Comparison of ENCODE assay signal across 9 cellular contexts in the genomic region with DNA sequence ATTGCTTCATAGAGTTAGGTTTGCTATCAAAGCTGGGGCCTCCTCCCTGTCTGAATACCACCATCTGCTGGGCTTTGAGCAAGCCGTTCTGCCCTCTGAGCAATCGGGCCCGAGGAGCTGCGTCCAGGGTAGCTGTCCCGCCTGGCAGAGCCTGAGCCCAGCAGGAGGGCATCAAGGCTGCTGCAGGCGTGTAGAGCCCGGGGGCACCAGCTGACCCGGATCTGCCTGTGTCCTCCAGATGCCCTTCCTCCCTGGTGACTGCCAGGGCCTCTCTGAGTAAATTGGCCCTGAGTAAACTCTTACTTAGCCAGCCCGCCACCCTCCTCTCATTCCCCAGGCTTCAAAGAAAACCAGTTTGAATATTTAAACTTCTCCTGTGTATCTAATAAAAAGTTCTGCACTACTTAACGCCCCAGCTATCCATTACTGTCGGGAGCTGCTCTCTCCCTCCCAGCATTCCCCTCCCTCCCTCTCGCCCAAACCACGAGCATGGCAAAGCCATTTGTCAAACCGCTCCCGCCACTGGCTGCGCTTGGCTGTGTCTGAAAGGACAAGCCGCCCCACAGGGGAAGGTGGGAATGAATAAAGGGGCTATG. TPM values are rescaled to one million over a fixed set of nuclear protein-coding genes. Genes with fewer than 3 reads are reported as not detected.
DNase-seq lines count a peak whose midpoint lies in the region; ATAC-seq and TF ChIP-seq lines count a peak whose summit lies in the region.
"Had no signal": no experiment of that assay in that cellular context is flagged by ENCODE, and none has a peak within 500 bp of the region (broad histone marks: within the 10 kb centered on the region; RNA-seq: fewer than 3 reads in every experiment).

No MANE protein-coding gene starts in this region.

- H3K27ac ChIP-seq in heart left ventricle: peak overlapping the region in 4 of 12 donors; percentile 15 to 70 (median 24)
- no peak overlapping the region for H3K27ac ChIP-seq in upper lobe of right lung
- H3K27ac ChIP-seq in ovary: no peak overlapping the region

- H3K9me3 ChIP-seq in heart left ventricle: no peaks in the 10 kb centered on the region
- no peaks in the 10 kb centered on the region for H3K9me3 ChIP-seq in upper lobe of right lung
- no peaks in the 10 kb centered on the region for H3K9me3 ChIP-seq in ovary

- intact Hi-C loops in heart left ventricle (cut with DNase I): no loop called here
- intact Hi-C loops in Right ventricle myocardium inferior (cut with DNase I): no loop called here
- intact Hi-C loops in upper lobe of right lung (cut with DNase I): no loop called here
- intact Hi-C loops in ovary (cut with DNase I): no loop called here

- peak in 2 of 5 donors; percentile 43 to 48 for DNase-seq in heart left ventricle
- DNase-seq in Right ventricle myocardium inferior (ENCODE audit: missing footprints): no peak
- DNase-seq in left kidney (ENCODE audit: low read depth, low spot score): peak; percentile 91
- no peak for DNase-seq in upper lobe of right lung
- DNase-seq in ovary: no peak
- DNase-seq: effector memory CD4-positive, alpha-beta T cell had no signal

- no peak for TF ChIP-seq EP300 in ovary (IDR thresholded peaks at IDR 0.05)

- no peaks in the 10 kb centered on the region for H3K27me3 ChIP-seq in heart left ventricle
- H3K27me3 ChIP-seq in upper lobe of right lung: peaks cover 4% of the 10 kb centered on the region
- no peaks in the 10 kb centered on the region for H3K27me3 ChIP-seq in ovary

- H3K4me3 ChIP-seq in heart left ventricle: no peak overlapping the region
- H3K4me3 ChIP-seq in upper lobe of right lung: no peak overlapping the region
- no peak overlapping the region for H3K4me3 ChIP-seq in ovary

- H3K36me3 ChIP-seq in heart left ventricle (peaks cover 0 to 21% (median 5%) of the 10 kb centered on the region in 9 donors), upper lobe of right lung (peaks cover 5% of the 10 kb centered on the region), ovary (no peaks in the 10 kb centered on the region)

- H3K4me1 ChIP-seq in heart left ventricle (peaks cover 0 to 36% (median 18%) of the 10 kb centered on the region in 12 donors), upper lobe of right lung (peaks cover 21% of the 10 kb centered on the region), ovary (ENCODE audit: insufficient read depth) (no peaks in the 10 kb centered on the region)

- WGBS in heart left ventricle, 4 donors: 54 to 62% (median 56%) methylated on average over 17 of the region's 17 CpGs
- 43 to 52% (median 48%) methylated on average over 17 of the region's 17 CpGs for WGBS in ovary, 3 donors

- TF ChIP-seq CTCF in heart left ventricle (IDR thresholded peaks at IDR 0.05): no peak
- TF ChIP-seq CTCF in upper lobe of right lung (IDR thresholded peaks at IDR 0.05): no peak
- no peak for TF ChIP-seq CTCF in ovary (IDR thresholded peaks at IDR 0.05)

- TF ChIP-seq POLR2A in heart left ventricle (IDR thresholded peaks at IDR 0.05): no peak
- TF ChIP-seq POLR2A in ovary (IDR thresholded peaks at IDR 0.05): no peak

- ATAC-seq in heart left ventricle: peak in 3 of 4 donors; percentile 44 to 57 (median 54)
- ATAC-seq in Right ventricle myocardium inferior: no peak
- ATAC-seq in SK-N-SH treated with all-trans-retinoic acid at 6 μM for 48 hours: peak; percentile 53
- ATAC-seq in upper lobe of right lung: peak; percentile 49
- no peak for ATAC-seq in GM21515 (IDR thresholded peaks at IDR 0.05; ENCODE audit: unreplicated experiment)
- ATAC-seq in GM21367 (IDR thresholded peaks at IDR 0.05; ENCODE audit: unreplicated experiment): no peak

TF ChIP-seq in SK-N-SH treated with all-trans-retinoic acid at 6 μM for 48 hours, 23 proteins besides CTCF, POLR2A, EP300 and RAD21 (continues in another document):
- TF ChIP-seq PPARA (CRISPR knock-in tag; IDR thresholded peaks at IDR 0.05; ENCODE audit: borderline replicate concordance) (peak; percentile 83; the same call in 1 of the 2 replicates), ZNF70 (CRISPR knock-in tag; IDR thresholded peaks at IDR 0.05) (peak; percentile 57; the same call in 1 of the 2 replicates), GLIS3 (CRISPR knock-in tag; IDR thresholded peaks at IDR 0.05) (no peak), CSDC2 (CRISPR knock-in tag; IDR thresholded peaks at IDR 0.05) (no peak), OSR1 (CRISPR knock-in tag; IDR thresholded peaks at IDR 0.05) (no peak), ISL1 (CRISPR knock-in tag; IDR thresholded peaks at IDR 0.05) (no peak), ZFP30 (CRISPR knock-in tag; IDR thresholded peaks at IDR 0.05) (peak; percentile 26; the same call in 1 of the 2 replicates), RARB (CRISPR knock-in tag; IDR thresholded peaks at IDR 0.05) (no peak), BACH2 (CRISPR knock-in tag; IDR thresholded peaks at IDR 0.05; ENCODE audit: borderline replicate concordance) (no peak), ZNF565 (CRISPR knock-in tag; conservative IDR thresholded peaks at IDR 0.05; ENCODE audit: low read depth) (peak; percentile 83; the same call in 1 of the 2 replicates), TCF4 (CRISPR knock-in tag; IDR thresholded peaks at IDR 0.05; ENCODE audit: borderline replicate concordance) (peak; percentile 62; the same call in 1 of the 2 replicates)
- TF ChIP-seq, protein P1, sequence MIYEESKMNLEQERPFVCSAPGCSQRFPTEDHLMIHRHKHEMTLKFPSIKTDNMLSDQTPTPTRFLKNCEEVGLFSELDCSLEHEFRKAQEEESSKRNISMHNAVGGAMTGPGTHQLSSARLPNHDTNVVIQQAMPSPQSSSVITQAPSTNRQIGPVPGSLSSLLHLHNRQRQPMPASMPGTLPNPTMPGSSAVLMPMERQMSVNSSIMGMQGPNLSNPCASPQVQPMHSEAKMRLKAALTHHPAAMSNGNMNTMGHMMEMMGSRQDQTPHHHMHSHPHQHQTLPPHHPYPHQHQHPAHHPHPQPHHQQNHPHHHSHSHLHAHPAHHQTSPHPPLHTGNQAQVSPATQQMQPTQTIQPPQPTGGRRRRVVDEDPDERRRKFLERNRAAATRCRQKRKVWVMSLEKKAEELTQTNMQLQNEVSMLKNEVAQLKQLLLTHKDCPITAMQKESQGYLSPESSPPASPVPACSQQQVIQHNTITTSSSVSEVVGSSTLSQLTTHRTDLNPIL (CRISPR knock-in tag; IDR thresholded peaks at IDR 0.05; ENCODE audit: low read depth): no peak
- TF ChIP-seq, protein P2, sequence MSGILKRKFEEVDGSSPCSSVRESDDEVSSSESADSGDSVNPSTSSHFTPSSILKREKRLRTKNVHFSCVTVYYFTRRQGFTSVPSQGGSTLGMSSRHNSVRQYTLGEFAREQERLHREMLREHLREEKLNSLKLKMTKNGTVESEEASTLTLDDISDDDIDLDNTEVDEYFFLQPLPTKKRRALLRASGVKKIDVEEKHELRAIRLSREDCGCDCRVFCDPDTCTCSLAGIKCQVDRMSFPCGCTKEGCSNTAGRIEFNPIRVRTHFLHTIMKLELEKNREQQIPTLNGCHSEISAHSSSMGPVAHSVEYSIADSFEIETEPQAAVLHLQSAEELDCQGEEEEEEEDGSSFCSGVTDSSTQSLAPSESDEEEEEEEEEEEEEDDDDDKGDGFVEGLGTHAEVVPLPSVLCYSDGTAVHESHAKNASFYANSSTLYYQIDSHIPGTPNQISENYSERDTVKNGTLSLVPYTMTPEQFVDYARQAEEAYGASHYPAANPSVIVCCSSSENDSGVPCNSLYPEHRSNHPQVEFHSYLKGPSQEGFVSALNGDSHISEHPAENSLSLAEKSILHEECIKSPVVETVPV (CRISPR knock-in tag; IDR thresholded peaks at IDR 0.05): no peak
- TF ChIP-seq, protein P3, sequence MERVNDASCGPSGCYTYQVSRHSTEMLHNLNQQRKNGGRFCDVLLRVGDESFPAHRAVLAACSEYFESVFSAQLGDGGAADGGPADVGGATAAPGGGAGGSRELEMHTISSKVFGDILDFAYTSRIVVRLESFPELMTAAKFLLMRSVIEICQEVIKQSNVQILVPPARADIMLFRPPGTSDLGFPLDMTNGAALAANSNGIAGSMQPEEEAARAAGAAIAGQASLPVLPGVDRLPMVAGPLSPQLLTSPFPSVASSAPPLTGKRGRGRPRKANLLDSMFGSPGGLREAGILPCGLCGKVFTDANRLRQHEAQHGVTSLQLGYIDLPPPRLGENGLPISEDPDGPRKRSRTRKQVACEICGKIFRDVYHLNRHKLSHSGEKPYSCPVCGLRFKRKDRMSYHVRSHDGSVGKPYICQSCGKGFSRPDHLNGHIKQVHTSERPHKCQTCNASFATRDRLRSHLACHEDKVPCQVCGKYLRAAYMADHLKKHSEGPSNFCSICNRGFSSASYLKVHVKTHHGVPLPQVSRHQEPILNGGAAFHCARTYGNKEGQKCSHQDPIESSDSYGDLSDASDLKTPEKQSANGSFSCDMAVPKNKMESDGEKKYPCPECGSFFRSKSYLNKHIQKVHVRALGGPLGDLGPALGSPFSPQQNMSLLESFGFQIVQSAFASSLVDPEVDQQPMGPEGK (CRISPR knock-in tag; IDR thresholded peaks at IDR 0.05; ENCODE audit: borderline replicate concordance): no peak

RNA-seq across cellular contexts. Expression of a gene that starts 16.4 kb away (rescaled TPM):
- total RNA-seq in heart left ventricle: 10 to 100 TPM; 41.2 to 80.9 (median 53.6) TPM
- 10 to 100 TPM; 53.8 to 56.6 TPM for polyA plus RNA-seq in heart left ventricle
- 50.0 TPM for total RNA-seq in Right ventricle myocardium inferior
- total RNA-seq in upper lobe of right lung: 140 TPM
- total RNA-seq in ovary: 100 to 1,000 TPM; 125 to 197 (median 144) TPM
- polyA plus RNA-seq in ovary: 100 to 1,000 TPM; 138 to 162 TPM

RNA-seq across cellular contexts. Expression of a gene that starts 29.7 kb away (rescaled TPM):
- total RNA-seq in heart left ventricle (1 to 10 TPM in 1 of 9 donors, not detected in 8; 2.7 TPM), Right ventricle myocardium inferior (not detected), upper lobe of right lung (47.4 TPM), ovary (10 to 100 TPM in 1 of 7 donors, 1 to 10 TPM in 1, under 1 TPM in 5; 0.18 to 22.3 (median 0.82) TPM)
- polyA plus RNA-seq in heart left ventricle (under 1 TPM in 1 of 2 donors, not detected in 1; 0.04 TPM), ovary (under 1 TPM; 0.16 to 0.35 TPM)

RNA-seq across cellular contexts. Expression of a gene that starts 46.0 kb away (rescaled TPM):
- total RNA-seq in heart left ventricle: 10 to 100 TPM; 24.2 to 45.0 (median 36.1) TPM
- polyA plus RNA-seq in heart left ventricle: 10 to 100 TPM; 12.6 to 16.1 TPM
- total RNA-seq in Right ventricle myocardium inferior: 27.8 TPM
- total RNA-seq in upper lobe of right lung: 29.4 TPM
- 10 to 100 TPM in 6 of 7 donors, 1 to 10 TPM in 1; 9.5 to 26.5 (median 21.8) TPM for total RNA-seq in ovary
- polyA plus RNA-seq in ovary: 10 to 100 TPM in 1 of 2 donors, 1 to 10 TPM in 1; 6.1 to 32.4 TPM

RNA-seq across cellular contexts. Expression of a gene that starts 50.3 kb away (rescaled TPM):
- total RNA-seq in heart left ventricle (10 to 100 TPM; 35.4 to 64.3 (median 54.8) TPM), Right ventricle myocardium inferior (52.9 TPM), upper lobe of right lung (24.5 TPM), ovary (10 to 100 TPM in 5 of 7 donors, 1 to 10 TPM in 2; 1.7 to 36.2 (median 12.1) TPM)
- polyA plus RNA-seq in heart left ventricle (10 to 100 TPM; 13.2 to 48.2 TPM), ovary (10 to 100 TPM; 12.1 to 58.1 TPM)

Comparison
In these comparisons a context has a peak if more than half of its experiments do, and no peak if none do; other contexts are left out.
1. ATAC-seq: peak in heart left ventricle (3 of 4), SK-N-SH treated with all-trans-retinoic acid at 6 μM for 48 hours (single experiment) and upper lobe of right lung (single experiment); none in Right ventricle myocardium inferior (single experiment), GM21515 (single experiment) and GM21367 (single experiment).